Comparison of ENCODE assay signal across 10 cellular contexts in genomic region chr4:16083217-16084191, GRCh38. TPM values are rescaled to one million over a fixed set of nuclear protein-coding genes. Genes with fewer than 3 reads are reported as not detected.
A peak's percentile ranks its signal among the peaks of the same experiment; 100 is the strongest.
DNase-seq lines count a peak whose midpoint lies in the region; ATAC-seq and FAIRE-seq lines count a peak whose summit lies in the region.
"Had no signal": no experiment of that assay in that cellular context is flagged by ENCODE, and none has a peak within 500 bp of the region (broad histone marks: within the 10 kb centered on the region; RNA-seq: fewer than 3 reads in every experiment).

PROM1 (minus strand) TSS chr4:16084023; CDS start chr4:16075906, 8,117 bp downstream.

- H3K4me1 ChIP-seq in adipocyte (ENCODE audit: control insufficient read depth, insufficient read depth, low read length) (peaks cover 7% of the 10 kb centered on the region), small intestine (ENCODE audit: control insufficient read depth in 2 of 2, insufficient read depth in 1 of 2, low read depth in 1 of 2, low read length in 1 of 2) (no peaks in the 10 kb centered on the region)

- DNase-seq in activated CD8-positive, alpha-beta memory T cell treated with anti-CD3 and anti-CD28 coated beads, Interleukin-2, amount 50 U/mL, for 48 hours: peak; percentile 60
- DNase-seq in activated CD8-positive, alpha-beta memory T cell treated with anti-CD3 and anti-CD28 coated beads for 24 hours: no peak
- DNase-seq in adipocyte (ENCODE audit: low read depth) (peak; percentile 19), islet precursor cell (peak; percentile 87), small intestine (peak; percentile 29), NCI-H1436 treated with DMSO at 0.1 percent for 48 hours (lab: John Stamatoyannopoulos, UW) (no peak), NCI-H1417 (lab: John Stamatoyannopoulos, UW) (no peak)
- DNase-seq: DND-41 had no signal

- no peak for ATAC-seq in HG02763 (IDR thresholded peaks at IDR 0.05; ENCODE audit: unreplicated experiment)

- H3K36me3 ChIP-seq in adipocyte (ENCODE audit: control insufficient read depth, insufficient read depth, low read length, severe bottlenecking) (no peaks in the 10 kb centered on the region), small intestine (ENCODE audit: control insufficient read depth in 2 of 2, insufficient read depth in 2 of 2, low read length in 2 of 2) (no peaks in the 10 kb centered on the region)

- peaks cover 30% of the 10 kb centered on the region for H3K9me3 ChIP-seq in adipocyte (ENCODE audit: control insufficient read depth, low read length)
- H3K9me3 ChIP-seq in small intestine (ENCODE audit: control insufficient read depth, low read depth): no peaks in the 10 kb centered on the region

- FAIRE-seq in small intestine (lab: Jason Lieb, UNC): no peak

- no peak within 1 kb of the TSS for H3K9ac ChIP-seq in adipocyte (ENCODE audit: low read length)

- peak within 1 kb of the TSS in 1 of 2 donors; percentile 30 for H3K27ac ChIP-seq in small intestine (ENCODE audit: low read depth in 1 of 2, low read length in 1 of 2)
- H3K27ac ChIP-seq: SK-N-MC had no signal

- H3K27me3 ChIP-seq in adipocyte (replicated peaks; ENCODE audit: control insufficient read depth, insufficient read depth, low read length) (peaks cover 61% of the 10 kb centered on the region), small intestine (ENCODE audit: control insufficient read depth in 2 of 2, insufficient read depth in 2 of 2, low read length in 2 of 2) (peaks cover 7 to 20% of the 10 kb centered on the region in 2 donors)

- H3K4me3 ChIP-seq in adipocyte (ENCODE audit: low read length) (peak within 1 kb of the TSS; percentile 69), small intestine (ENCODE audit: low read depth in 1 of 2, low read length in 2 of 2) (peak within 1 kb of the TSS; percentile 27 to 67)

- 2% methylated on average over 83 of the region's 83 CpGs for WGBS in small intestine, 3 donors

RNA-seq across cellular contexts. Expression of gene PROM1, which starts in this region (rescaled TPM):
- polyA plus RNA-seq in small intestine: 1 to 10 TPM in 2 of 3 donors, under 1 TPM in 1; 0.45 to 8.4 (median 1.1) TPM

Comparison
In these comparisons a context has a peak if more than half of its experiments do, and no peak if none do; other contexts are left out.
1. DNase-seq: peak in activated CD8-positive, alpha-beta memory T cell treated with anti-CD3 and anti-CD28 coated beads, Interleukin-2, amount 50 U/mL, for 48 hours (single experiment), adipocyte (single experiment), islet precursor cell (single experiment) and small intestine (single experiment); none in activated CD8-positive, alpha-beta memory T cell treated with anti-CD3 and anti-CD28 coated beads for 24 hours (single experiment), NCI-H1436 treated with DMSO at 0.1 percent for 48 hours (single experiment) and NCI-H1417 (0 of 3).